Comparison of ENCODE assay signal across 1 cellular context in the genomic region with DNA sequence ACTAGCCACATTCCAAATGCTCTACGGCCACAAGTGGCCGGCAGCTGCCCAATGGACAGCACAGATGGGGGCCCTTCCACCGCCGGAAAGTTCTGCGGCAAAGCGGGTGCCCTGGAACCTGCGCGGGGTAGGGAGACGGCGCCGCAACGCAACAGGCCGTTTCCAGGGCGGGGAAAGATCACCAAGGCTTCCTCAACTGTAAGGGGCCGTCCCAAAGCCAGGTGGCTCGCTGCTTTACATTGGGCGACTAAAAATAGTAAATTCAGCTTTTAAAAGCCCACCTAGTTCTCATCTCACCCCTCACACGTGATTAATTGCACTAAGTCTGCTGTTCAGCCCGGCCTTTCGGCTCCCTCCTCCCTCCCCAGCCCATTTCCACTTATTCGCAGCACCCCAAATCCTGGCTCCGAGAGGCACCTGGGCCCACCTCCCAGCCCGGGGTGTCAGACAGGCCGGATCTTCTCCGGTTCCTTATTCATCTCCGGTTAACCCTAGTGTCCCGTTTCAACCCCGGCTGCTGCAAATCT.
A peak's percentile ranks its signal among the peaks of the same experiment; 100 is the strongest.
TF ChIP-seq lines count a peak whose summit lies in the region.

No MANE protein-coding gene starts in this region.

TF ChIP-seq in K562, 482 proteins besides CTCF, POLR2A, EP300 and RAD21 (continued from another document and continues in another):
- 0 out of 2 replicates have a peak, but pooled peaks have one; percentile 12 for TF ChIP-seq TRIM25 (IDR thresholded peaks at IDR 0.05; ENCODE audit: borderline replicate concordance)
- no peak for TF ChIP-seq ETS1 (conservative IDR thresholded peaks at IDR 0.05; ENCODE audit: control insufficient read depth, low read depth, low read length)
- TF ChIP-seq ARHGAP35 (IDR thresholded peaks at IDR 0.05; ENCODE audit: partially characterized antibody) = no peak
- TF ChIP-seq L3MBTL2 (IDR thresholded peaks at IDR 0.05) = no peak
- TF ChIP-seq KDM1A (IDR thresholded peaks at IDR 0.05) = no peak
- TF ChIP-seq JUNB (CRISPR knock-in tag; conservative IDR thresholded peaks at IDR 0.05) = no peak
- TF ChIP-seq FOXJ2 (tag; IDR thresholded peaks at IDR 0.05) = no peak
- TF ChIP-seq ZNF445 (CRISPR knock-in tag; IDR thresholded peaks at IDR 0.05; ENCODE audit: low read depth) = no peak
- TF ChIP-seq DNMT1 (IDR thresholded peaks at IDR 0.05) = no peak
- TF ChIP-seq PRDM10 (IDR thresholded peaks at IDR 0.05; ENCODE audit: partially characterized antibody) = peak; percentile 18
- TF ChIP-seq YY1 (IDR thresholded peaks at IDR 0.05; ENCODE audit: borderline replicate concordance in 1 of 3, control insufficient read depth in 1 of 3, extremely low read depth in 1 of 3, insufficient read depth in 3 of 3, insufficient read length in 1 of 3, insufficient replicate concordance in 2 of 3, low read depth in 1 of 3, low read length in 2 of 3) = peak in 1 of 3 experiments; percentile 12
- TF ChIP-seq, protein P1, sequence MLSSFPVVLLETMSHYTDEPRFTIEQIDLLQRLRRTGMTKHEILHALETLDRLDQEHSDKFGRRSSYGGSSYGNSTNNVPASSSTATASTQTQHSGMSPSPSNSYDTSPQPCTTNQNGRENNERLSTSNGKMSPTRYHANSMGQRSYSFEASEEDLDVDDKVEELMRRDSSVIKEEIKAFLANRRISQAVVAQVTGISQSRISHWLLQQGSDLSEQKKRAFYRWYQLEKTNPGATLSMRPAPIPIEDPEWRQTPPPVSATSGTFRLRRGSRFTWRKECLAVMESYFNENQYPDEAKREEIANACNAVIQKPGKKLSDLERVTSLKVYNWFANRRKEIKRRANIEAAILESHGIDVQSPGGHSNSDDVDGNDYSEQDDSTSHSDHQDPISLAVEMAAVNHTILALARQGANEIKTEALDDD (IDR thresholded peaks at IDR 0.05) = no peak
- no peak for TF ChIP-seq ZKSCAN3 (CRISPR knock-in tag; IDR thresholded peaks at IDR 0.05)
- no peak for TF ChIP-seq ZNF165 (CRISPR knock-in tag; IDR thresholded peaks at IDR 0.05; ENCODE audit: borderline replicate concordance)
- no peak for TF ChIP-seq ZNF655 (CRISPR knock-in tag; IDR thresholded peaks at IDR 0.05)
- TF ChIP-seq ILF3 (IDR thresholded peaks at IDR 0.05; ENCODE audit: borderline replicate concordance) = no peak
- TF ChIP-seq RB1 (IDR thresholded peaks at IDR 0.05; ENCODE audit: low read depth) = peak; percentile 17; the same call in 1 of the 2 replicates
- TF ChIP-seq, protein P2, sequence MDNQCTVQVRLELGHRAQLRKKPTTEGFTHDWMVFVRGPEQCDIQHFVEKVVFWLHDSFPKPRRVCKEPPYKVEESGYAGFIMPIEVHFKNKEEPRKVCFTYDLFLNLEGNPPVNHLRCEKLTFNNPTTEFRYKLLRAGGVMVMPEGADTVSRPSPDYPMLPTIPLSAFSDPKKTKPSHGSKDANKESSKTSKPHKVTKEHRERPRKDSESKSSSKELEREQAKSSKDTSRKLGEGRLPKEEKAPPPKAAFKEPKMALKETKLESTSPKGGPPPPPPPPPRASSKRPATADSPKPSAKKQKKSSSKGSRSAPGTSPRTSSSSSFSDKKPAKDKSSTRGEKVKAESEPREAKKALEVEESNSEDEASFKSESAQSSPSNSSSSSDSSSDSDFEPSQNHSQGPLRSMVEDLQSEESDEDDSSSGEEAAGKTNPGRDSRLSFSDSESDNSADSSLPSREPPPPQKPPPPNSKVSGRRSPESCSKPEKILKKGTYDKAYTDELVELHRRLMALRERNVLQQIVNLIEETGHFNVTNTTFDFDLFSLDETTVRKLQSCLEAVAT (IDR thresholded peaks at IDR 0.05) = 0 out of 4 replicates have a peak, but pooled peaks of 1 of the 2 experiments have one; percentile 14
- TF ChIP-seq ZNF551 (CRISPR knock-in tag; IDR thresholded peaks at IDR 0.05) = no peak
- no peak for TF ChIP-seq ZBTB17 (CRISPR knock-in tag; IDR thresholded peaks at IDR 0.05)
- no peak for TF ChIP-seq HNRNPUL1 (IDR thresholded peaks at IDR 0.05; ENCODE audit: low read length)
- TF ChIP-seq MYC (IDR thresholded peaks at IDR 0.05; ENCODE audit: low read depth, low read length) = no peak
- TF ChIP-seq MYC (CRISPR knock-in tag; IDR thresholded peaks at IDR 0.05; ENCODE audit: borderline replicate concordance, low read depth) = no peak
- no peak for TF ChIP-seq MED1 (CRISPR knock-in tag; IDR thresholded peaks at IDR 0.05; ENCODE audit: borderline replicate concordance)
- TF ChIP-seq, protein P3, sequence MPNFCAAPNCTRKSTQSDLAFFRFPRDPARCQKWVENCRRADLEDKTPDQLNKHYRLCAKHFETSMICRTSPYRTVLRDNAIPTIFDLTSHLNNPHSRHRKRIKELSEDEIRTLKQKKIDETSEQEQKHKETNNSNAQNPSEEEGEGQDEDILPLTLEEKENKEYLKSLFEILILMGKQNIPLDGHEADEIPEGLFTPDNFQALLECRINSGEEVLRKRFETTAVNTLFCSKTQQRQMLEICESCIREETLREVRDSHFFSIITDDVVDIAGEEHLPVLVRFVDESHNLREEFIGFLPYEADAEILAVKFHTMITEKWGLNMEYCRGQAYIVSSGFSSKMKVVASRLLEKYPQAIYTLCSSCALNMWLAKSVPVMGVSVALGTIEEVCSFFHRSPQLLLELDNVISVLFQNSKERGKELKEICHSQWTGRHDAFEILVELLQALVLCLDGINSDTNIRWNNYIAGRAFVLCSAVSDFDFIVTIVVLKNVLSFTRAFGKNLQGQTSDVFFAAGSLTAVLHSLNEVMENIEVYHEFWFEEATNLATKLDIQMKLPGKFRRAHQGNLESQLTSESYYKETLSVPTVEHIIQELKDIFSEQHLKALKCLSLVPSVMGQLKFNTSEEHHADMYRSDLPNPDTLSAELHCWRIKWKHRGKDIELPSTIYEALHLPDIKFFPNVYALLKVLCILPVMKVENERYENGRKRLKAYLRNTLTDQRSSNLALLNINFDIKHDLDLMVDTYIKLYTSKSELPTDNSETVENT (CRISPR knock-in tag; IDR thresholded peaks at IDR 0.05) = 0 out of 2 replicates have a peak, but pooled peaks have one; percentile 22
- no peak for TF ChIP-seq STAT6 (CRISPR knock-in tag; IDR thresholded peaks at IDR 0.05)
- TF ChIP-seq ZNF77 (CRISPR knock-in tag; IDR thresholded peaks at IDR 0.05) = no peak
- TF ChIP-seq BRCA1 (IDR thresholded peaks at IDR 0.05) = no peak
- 0 out of 2 replicates have a peak, but pooled peaks have one; percentile 46 for TF ChIP-seq BRCA1 (CRISPR knock-in tag; IDR thresholded peaks at IDR 0.05)
- TF ChIP-seq ZZZ3 (IDR thresholded peaks at IDR 0.05) = no peak
- peak in 1 of 2 experiments; percentile 29 for TF ChIP-seq E2F6 (IDR thresholded peaks at IDR 0.05; ENCODE audit: borderline replicate concordance in 1 of 2, extremely low read depth in 1 of 2, insufficient read depth in 1 of 2, insufficient read length in 1 of 2, low read depth in 1 of 2, low read length in 1 of 2, poor library complexity in 1 of 2, severe bottlenecking in 1 of 2)
- no peak for TF ChIP-seq HNRNPK (IDR thresholded peaks at IDR 0.05; ENCODE audit: low read depth, low read length, poor library complexity, severe bottlenecking)
- TF ChIP-seq SPI1 (IDR thresholded peaks at IDR 0.05; ENCODE audit: borderline replicate concordance, low read depth, low read length) = 0 out of 2 replicates have a peak, but pooled peaks have one; percentile 0
- TF ChIP-seq NKRF (IDR thresholded peaks at IDR 0.05; ENCODE audit: borderline replicate concordance) = 0 out of 2 replicates have a peak, but pooled peaks have one; percentile 8
- no peak for TF ChIP-seq EHMT2 (IDR thresholded peaks at IDR 0.05)
- no peak for TF ChIP-seq THRAP3 (IDR thresholded peaks at IDR 0.05; ENCODE audit: borderline replicate concordance)
- TF ChIP-seq ZNF140 (CRISPR knock-in tag; IDR thresholded peaks at IDR 0.05) = no peak
- peak; percentile 19 for TF ChIP-seq HNRNPLL (IDR thresholded peaks at IDR 0.05; ENCODE audit: low read depth, low read length, poor library complexity, severe bottlenecking)
